In genomic region chr16:14095883-14096551, GRCh38 we compare ENCODE assay signal across 1 cellular context.
TF ChIP-seq lines count a peak whose summit lies in the region.

No MANE protein-coding gene starts in this region.

TF ChIP-seq in HEK293, 187 proteins besides CTCF, POLR2A, EP300 and RAD21 (continued from another document and continues in another):
- TF ChIP-seq, protein P1, sequence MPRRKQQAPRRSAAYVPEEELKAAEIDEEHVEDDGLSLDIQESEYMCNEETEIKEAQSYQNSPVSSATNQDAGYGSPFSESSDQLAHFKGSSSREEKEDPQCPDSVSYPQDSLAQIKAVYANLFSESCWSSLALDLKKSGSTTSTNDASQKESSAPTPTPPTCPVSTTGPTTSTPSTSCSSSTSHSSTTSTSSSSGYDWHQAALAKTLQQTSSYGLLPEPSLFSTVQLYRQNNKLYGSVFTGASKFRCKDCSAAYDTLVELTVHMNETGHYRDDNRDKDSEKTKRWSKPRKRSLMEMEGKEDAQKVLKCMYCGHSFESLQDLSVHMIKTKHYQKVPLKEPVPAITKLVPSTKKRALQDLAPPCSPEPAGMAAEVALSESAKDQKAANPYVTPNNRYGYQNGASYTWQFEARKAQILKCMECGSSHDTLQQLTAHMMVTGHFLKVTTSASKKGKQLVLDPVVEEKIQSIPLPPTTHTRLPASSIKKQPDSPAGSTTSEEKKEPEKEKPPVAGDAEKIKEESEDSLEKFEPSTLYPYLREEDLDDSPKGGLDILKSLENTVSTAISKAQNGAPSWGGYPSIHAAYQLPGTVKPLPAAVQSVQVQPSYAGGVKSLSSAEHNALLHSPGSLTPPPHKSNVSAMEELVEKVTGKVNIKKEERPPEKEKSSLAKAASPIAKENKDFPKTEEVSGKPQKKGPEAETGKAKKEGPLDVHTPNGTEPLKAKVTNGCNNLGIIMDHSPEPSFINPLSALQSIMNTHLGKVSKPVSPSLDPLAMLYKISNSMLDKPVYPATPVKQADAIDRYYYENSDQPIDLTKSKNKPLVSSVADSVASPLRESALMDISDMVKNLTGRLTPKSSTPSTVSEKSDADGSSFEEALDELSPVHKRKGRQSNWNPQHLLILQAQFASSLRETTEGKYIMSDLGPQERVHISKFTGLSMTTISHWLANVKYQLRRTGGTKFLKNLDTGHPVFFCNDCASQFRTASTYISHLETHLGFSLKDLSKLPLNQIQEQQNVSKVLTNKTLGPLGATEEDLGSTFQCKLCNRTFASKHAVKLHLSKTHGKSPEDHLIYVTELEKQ (tag by site-specific recombination; IDR thresholded peaks at IDR 0.05; ENCODE audit: borderline replicate concordance), result no peak
- TF ChIP-seq ZNF596 (tag by site-specific recombination; IDR thresholded peaks at IDR 0.05) (no peak), ZNF837 (tag by site-specific recombination; IDR thresholded peaks at IDR 0.05) (no peak), ZFP41 (tag by site-specific recombination; IDR thresholded peaks at IDR 0.05; ENCODE audit: borderline replicate concordance) (no peak), ZNF404 (tag by site-specific recombination; IDR thresholded peaks at IDR 0.05) (peak; percentile 94), PRDM1 (tag by site-specific recombination; IDR thresholded peaks at IDR 0.05) (no peak), ZNF654 (tag by site-specific recombination; IDR thresholded peaks at IDR 0.05; ENCODE audit: low read depth) (peak; percentile 49), ZNF391 (tag by site-specific recombination; IDR thresholded peaks at IDR 0.05; ENCODE audit: borderline replicate concordance, low read depth) (no peak), ZNF433 (tag by site-specific recombination; IDR thresholded peaks at IDR 0.05; ENCODE audit: low read depth) (peak; percentile 90), ZNF214 (tag by site-specific recombination; IDR thresholded peaks at IDR 0.05; ENCODE audit: borderline replicate concordance) (no peak), ZNF221 (tag by site-specific recombination; IDR thresholded peaks at IDR 0.05; ENCODE audit: borderline replicate concordance) (no peak), ZNF223 (tag by site-specific recombination; IDR thresholded peaks at IDR 0.05) (0 out of 2 replicates have a peak, but pooled peaks have one; percentile 39), ZNF24 (tag by site-specific recombination; IDR thresholded peaks at IDR 0.05) (no peak), ZNF785 (tag by site-specific recombination; IDR thresholded peaks at IDR 0.05) (no peak), ZNF132 (tag by site-specific recombination; IDR thresholded peaks at IDR 0.05; ENCODE audit: borderline replicate concordance) (no peak), HOXA7 (CRISPR knock-in tag; IDR thresholded peaks at IDR 0.05; ENCODE audit: borderline replicate concordance) (no peak), ZNF645 (tag by site-specific recombination; IDR thresholded peaks at IDR 0.05) (no peak), ZNF830 (tag by site-specific recombination; IDR thresholded peaks at IDR 0.05; ENCODE audit: low read depth) (no peak), REST (tag by site-specific recombination; IDR thresholded peaks at IDR 0.05) (no peak; the same call in 1 of the 2 replicates), ZNF48 (tag by site-specific recombination; IDR thresholded peaks at IDR 0.05) (no peak), ZNF529 (tag by site-specific recombination; IDR thresholded peaks at IDR 0.05; ENCODE audit: insufficient replicate concordance) (no peak), SALL2 (tag by site-specific recombination; IDR thresholded peaks at IDR 0.05; ENCODE audit: borderline replicate concordance) (no peak), BCL11B (tag by site-specific recombination; IDR thresholded peaks at IDR 0.05; ENCODE audit: low read depth) (no peak), KLF7 (tag by site-specific recombination; IDR thresholded peaks at IDR 0.05; ENCODE audit: borderline replicate concordance) (no peak), ZNF140 (tag by site-specific recombination; IDR thresholded peaks at IDR 0.05) (peak; percentile 88; the same call in 1 of the 2 replicates), ZNF707 (tag by site-specific recombination; IDR thresholded peaks at IDR 0.05) (no peak), ZEB2 (tag by site-specific recombination; IDR thresholded peaks at IDR 0.05) (no peak), KLF16 (tag by site-specific recombination; IDR thresholded peaks at IDR 0.05) (no peak), HOXD13 (CRISPR knock-in tag; IDR thresholded peaks at IDR 0.05; ENCODE audit: borderline replicate concordance) (no peak), ZNF701 (tag by site-specific recombination; IDR thresholded peaks at IDR 0.05) (no peak), ZNF624 (tag by site-specific recombination; IDR thresholded peaks at IDR 0.05) (no peak), ZNF560 (tag by site-specific recombination; IDR thresholded peaks at IDR 0.05; ENCODE audit: borderline replicate concordance) (peak; percentile 79), ZNF155 (tag by site-specific recombination; IDR thresholded peaks at IDR 0.05) (no peak), ZBTB8A (tag by site-specific recombination; IDR thresholded peaks at IDR 0.05) (peak; percentile 70), ZNF341 (tag by site-specific recombination; IDR thresholded peaks at IDR 0.05; ENCODE audit: low read depth) (no peak), ZNF777 (tag by site-specific recombination; IDR thresholded peaks at IDR 0.05; ENCODE audit: borderline replicate concordance) (no peak), MEIS1 (CRISPR knock-in tag; IDR thresholded peaks at IDR 0.05; ENCODE audit: borderline replicate concordance) (no peak), ZNF621 (tag by site-specific recombination; IDR thresholded peaks at IDR 0.05) (no peak), ZNF248 (tag by site-specific recombination; IDR thresholded peaks at IDR 0.05) (no peak), ZNF146 (tag by site-specific recombination; IDR thresholded peaks at IDR 0.05) (no peak)
- TF ChIP-seq, protein P2, sequence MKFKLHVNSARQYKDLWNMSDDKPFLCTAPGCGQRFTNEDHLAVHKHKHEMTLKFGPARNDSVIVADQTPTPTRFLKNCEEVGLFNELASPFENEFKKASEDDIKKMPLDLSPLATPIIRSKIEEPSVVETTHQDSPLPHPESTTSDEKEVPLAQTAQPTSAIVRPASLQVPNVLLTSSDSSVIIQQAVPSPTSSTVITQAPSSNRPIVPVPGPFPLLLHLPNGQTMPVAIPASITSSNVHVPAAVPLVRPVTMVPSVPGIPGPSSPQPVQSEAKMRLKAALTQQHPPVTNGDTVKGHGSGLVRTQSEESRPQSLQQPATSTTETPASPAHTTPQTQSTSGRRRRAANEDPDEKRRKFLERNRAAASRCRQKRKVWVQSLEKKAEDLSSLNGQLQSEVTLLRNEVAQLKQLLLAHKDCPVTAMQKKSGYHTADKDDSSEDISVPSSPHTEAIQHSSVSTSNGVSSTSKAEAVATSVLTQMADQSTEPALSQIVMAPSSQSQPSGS (tag by site-specific recombination; IDR thresholded peaks at IDR 0.05; ENCODE audit: low read depth), result no peak
- TF ChIP-seq, protein P3, sequence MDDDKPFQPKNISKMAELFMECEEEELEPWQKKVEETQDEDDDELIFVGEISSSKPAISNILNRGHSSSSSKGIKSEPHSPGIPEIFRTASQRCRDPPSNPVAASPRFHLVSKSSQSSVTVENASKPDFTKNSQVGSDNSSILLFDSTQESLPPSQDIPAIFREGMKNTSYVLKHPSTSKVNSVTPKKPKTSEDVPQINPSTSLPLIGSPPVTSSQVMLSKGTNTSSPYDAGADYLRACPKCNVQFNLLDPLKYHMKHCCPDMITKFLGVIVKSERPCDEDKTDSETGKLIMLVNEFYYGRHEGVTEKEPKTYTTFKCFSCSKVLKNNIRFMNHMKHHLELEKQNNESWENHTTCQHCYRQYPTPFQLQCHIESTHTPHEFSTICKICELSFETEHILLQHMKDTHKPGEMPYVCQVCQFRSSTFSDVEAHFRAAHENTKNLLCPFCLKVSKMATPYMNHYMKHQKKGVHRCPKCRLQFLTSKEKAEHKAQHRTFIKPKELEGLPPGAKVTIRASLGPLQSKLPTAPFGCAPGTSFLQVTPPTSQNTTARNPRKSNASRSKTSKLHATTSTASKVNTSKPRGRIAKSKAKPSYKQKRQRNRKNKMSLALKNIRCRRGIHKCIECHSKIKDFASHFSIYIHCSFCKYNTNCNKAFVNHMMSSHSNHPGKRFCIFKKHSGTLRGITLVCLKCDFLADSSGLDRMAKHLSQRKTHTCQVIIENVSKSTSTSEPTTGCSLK (tag by site-specific recombination; IDR thresholded peaks at IDR 0.05), result no peak
- TF ChIP-seq, protein P4, sequence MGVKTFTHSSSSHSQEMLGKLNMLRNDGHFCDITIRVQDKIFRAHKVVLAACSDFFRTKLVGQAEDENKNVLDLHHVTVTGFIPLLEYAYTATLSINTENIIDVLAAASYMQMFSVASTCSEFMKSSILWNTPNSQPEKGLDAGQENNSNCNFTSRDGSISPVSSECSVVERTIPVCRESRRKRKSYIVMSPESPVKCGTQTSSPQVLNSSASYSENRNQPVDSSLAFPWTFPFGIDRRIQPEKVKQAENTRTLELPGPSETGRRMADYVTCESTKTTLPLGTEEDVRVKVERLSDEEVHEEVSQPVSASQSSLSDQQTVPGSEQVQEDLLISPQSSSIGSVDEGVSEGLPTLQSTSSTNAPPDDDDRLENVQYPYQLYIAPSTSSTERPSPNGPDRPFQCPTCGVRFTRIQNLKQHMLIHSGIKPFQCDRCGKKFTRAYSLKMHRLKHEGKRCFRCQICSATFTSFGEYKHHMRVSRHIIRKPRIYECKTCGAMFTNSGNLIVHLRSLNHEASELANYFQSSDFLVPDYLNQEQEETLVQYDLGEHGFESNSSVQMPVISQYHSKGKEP (tag by site-specific recombination; IDR thresholded peaks at IDR 0.05), result no peak
- TF ChIP-seq, protein P5, sequence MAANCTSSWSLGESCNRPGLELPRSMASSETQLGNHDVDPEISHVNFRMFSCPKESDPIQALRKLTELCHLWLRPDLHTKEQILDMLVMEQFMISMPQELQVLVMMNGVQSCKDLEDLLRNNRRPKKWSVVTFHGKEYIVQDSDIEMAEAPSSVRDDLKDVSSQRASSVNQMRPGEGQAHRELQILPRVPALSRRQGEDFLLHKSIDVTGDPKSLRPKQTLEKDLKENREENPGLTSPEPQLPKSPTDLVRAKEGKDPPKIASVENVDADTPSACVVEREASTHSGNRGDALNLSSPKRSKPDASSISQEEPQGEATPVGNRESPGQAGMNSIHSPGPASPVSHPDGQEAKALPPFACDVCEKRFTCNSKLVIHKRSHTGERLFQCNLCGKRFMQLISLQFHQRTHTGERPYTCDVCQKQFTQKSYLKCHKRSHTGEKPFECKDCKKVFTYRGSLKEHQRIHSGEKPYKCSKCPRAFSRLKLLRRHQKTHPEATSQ (tag by site-specific recombination; IDR thresholded peaks at IDR 0.05), result no peak
- TF ChIP-seq, protein P6, sequence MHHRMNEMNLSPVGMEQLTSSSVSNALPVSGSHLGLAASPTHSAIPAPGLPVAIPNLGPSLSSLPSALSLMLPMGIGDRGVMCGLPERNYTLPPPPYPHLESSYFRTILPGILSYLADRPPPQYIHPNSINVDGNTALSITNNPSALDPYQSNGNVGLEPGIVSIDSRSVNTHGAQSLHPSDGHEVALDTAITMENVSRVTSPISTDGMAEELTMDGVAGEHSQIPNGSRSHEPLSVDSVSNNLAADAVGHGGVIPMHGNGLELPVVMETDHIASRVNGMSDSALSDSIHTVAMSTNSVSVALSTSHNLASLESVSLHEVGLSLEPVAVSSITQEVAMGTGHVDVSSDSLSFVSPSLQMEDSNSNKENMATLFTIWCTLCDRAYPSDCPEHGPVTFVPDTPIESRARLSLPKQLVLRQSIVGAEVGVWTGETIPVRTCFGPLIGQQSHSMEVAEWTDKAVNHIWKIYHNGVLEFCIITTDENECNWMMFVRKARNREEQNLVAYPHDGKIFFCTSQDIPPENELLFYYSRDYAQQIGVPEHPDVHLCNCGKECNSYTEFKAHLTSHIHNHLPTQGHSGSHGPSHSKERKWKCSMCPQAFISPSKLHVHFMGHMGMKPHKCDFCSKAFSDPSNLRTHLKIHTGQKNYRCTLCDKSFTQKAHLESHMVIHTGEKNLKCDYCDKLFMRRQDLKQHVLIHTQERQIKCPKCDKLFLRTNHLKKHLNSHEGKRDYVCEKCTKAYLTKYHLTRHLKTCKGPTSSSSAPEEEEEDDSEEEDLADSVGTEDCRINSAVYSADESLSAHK (tag by site-specific recombination; IDR thresholded peaks at IDR 0.05), result 0 out of 2 replicates have a peak, but pooled peaks have one; percentile 11
- TF ChIP-seq, protein P7, sequence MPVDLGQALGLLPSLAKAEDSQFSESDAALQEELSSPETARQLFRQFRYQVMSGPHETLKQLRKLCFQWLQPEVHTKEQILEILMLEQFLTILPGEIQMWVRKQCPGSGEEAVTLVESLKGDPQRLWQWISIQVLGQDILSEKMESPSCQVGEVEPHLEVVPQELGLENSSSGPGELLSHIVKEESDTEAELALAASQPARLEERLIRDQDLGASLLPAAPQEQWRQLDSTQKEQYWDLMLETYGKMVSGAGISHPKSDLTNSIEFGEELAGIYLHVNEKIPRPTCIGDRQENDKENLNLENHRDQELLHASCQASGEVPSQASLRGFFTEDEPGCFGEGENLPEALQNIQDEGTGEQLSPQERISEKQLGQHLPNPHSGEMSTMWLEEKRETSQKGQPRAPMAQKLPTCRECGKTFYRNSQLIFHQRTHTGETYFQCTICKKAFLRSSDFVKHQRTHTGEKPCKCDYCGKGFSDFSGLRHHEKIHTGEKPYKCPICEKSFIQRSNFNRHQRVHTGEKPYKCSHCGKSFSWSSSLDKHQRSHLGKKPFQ (tag by site-specific recombination; IDR thresholded peaks at IDR 0.05), result no peak
